Comparison of ENCODE assay signal across 9 cellular contexts in genomic region chr5:162796507-162796906, GRCh38.
"Had no signal": no experiment of that assay in that cellular context is flagged by ENCODE, and none has a peak within 500 bp of the region (broad histone marks: within the 10 kb centered on the region; RNA-seq: fewer than 3 reads in every experiment).

No MANE protein-coding gene starts in this region.

- H3K27ac ChIP-seq: HL-60, KMS-11 had no signal

- H3K4me3 Mint-ChIP-seq: IgD-negative memory B cell had no signal

- H3K27ac Mint-ChIP-seq: IgD-negative memory B cell had no signal

- DNase-seq: IMR-90, KBM-7, KG1 had no signal

- FAIRE-seq: HepG2, HTR-8/SVneo, K562 had no signal

- H3K4me3 ChIP-seq: K562 had no signal

- ATAC-seq: HepG2, K562 had no signal

- H3K4me1 Mint-ChIP-seq: IgD-negative memory B cell had no signal

- H3K27me3 Mint-ChIP-seq: IgD-negative memory B cell had no signal

- H3K36me3 Mint-ChIP-seq: IgD-negative memory B cell had no signal

- H3K9ac ChIP-seq: KMS-11 had no signal

- H3K4me2 ChIP-seq: KMS-11 had no signal
